In the genomic region with DNA sequence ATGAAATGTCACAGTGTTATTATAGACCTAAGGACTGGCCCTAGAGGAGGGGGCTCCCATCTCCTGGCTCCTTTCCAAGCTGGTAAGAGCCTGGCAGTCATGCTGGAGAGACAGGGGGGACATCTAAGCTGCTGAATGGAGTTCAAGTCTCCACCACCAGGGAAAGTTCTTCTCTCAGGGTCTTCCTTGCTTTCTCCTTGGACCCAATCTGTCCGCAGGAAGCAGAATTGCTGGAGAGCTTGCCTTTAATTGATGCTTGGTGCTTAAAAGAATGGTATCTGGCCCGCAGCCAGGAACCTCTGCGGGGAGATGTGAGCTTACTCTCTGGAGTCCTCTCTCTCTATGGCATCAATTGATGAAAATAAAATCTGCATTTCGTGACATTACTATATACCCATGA, we compare ENCODE assay signal across 10 cellular contexts. TPM values are rescaled to one million over a fixed set of nuclear protein-coding genes. Genes with fewer than 3 reads are reported as not detected.
DNase-seq lines count a peak whose midpoint lies in the region; ATAC-seq and TF ChIP-seq lines count a peak whose summit lies in the region.
"Had no signal": no experiment of that assay in that cellular context is flagged by ENCODE, and none has a peak within 500 bp of the region (broad histone marks: within the 10 kb centered on the region; RNA-seq: fewer than 3 reads in every experiment).

No MANE protein-coding gene starts in this region.

- WGBS in heart left ventricle, 4 donors = 33 to 36% (median 35%) methylated on average over 4 of the region's 4 CpGs
- 21 to 24% methylated on average over 4 of the region's 4 CpGs for WGBS in aorta, 2 donors

- TF ChIP-seq CTCF in heart left ventricle (IDR thresholded peaks at IDR 0.05) = no peak
- no peak for TF ChIP-seq CTCF in astrocyte of the spinal cord (IDR thresholded peaks at IDR 0.05; ENCODE audit: low read depth, low read length)

- in situ Hi-C loops in astrocyte of the spinal cord (cut with HindIII; ENCODE audit: low sequenced_read_pairs) (no loop called here), ACHN (cut with HindIII; ENCODE audit: low pct_ligation_motif_present, low pct_unique_long_range_greater_than_20kb, low sequenced_read_pairs) (no loop called here)

- H3K27me3 ChIP-seq in heart left ventricle = no peaks in the 10 kb centered on the region
- H3K27me3 ChIP-seq in aorta (ENCODE audit: control insufficient read depth in 1 of 2, insufficient read depth in 2 of 2, low read length in 1 of 2) = no peaks in the 10 kb centered on the region

- ATAC-seq in heart left ventricle = peak in 1 of 4 donors; percentile 1
- no peak for ATAC-seq in Right ventricle myocardium inferior
- no peak for ATAC-seq in aorta (ENCODE audit: low FRiP score)
- no peak for ATAC-seq in HG02870 (IDR thresholded peaks at IDR 0.05; ENCODE audit: unreplicated experiment)
- ATAC-seq: activated CD8-positive, alpha-beta T cell treated with anti-CD3 and anti-CD28 coated beads for 36 hours had no signal

- DNase-seq in heart left ventricle = peak in 3 of 5 donors; percentile 47 to 67 (median 53)
- DNase-seq in Right ventricle myocardium inferior (ENCODE audit: missing footprints) = no peak
- DNase-seq in astrocyte of the spinal cord (ENCODE audit: low read depth, low spot score) = peak; percentile 64
- peak; percentile 29 for DNase-seq in midbrain (lab: John Stamatoyannopoulos, UW)
- peak in 1 of 2 donors; percentile 87 for DNase-seq in aorta
- DNase-seq in NOMO-1 treated with DMSO at 0.1 percent for 48 hours (lab: John Stamatoyannopoulos, UW; ENCODE audit: unreplicated experiment) = no peak
- no peak for DNase-seq in ACHN
- DNase-seq: activated CD8-positive, alpha-beta T cell treated with anti-CD3 and anti-CD28 coated beads for 36 hours; Kasumi-1 had no signal

- no peaks in the 10 kb centered on the region for H3K36me3 ChIP-seq in heart left ventricle
- no peaks in the 10 kb centered on the region for H3K36me3 ChIP-seq in aorta (ENCODE audit: control insufficient read depth in 1 of 2, insufficient read depth in 2 of 2, low read length in 1 of 2)

- H3K27ac ChIP-seq in heart left ventricle (peak overlapping the region in 11 of 12 donors; percentile 48 to 98 (median 86)), aorta (ENCODE audit: low read depth in 1 of 2, low read length in 2 of 2) (peak overlapping the region; percentile 2 to 99)

- no peak overlapping the region for H3K4me3 ChIP-seq in heart left ventricle
- no peak overlapping the region for H3K4me3 ChIP-seq in astrocyte of the spinal cord (ENCODE audit: low read depth, low read length)
- no peak overlapping the region for H3K4me3 ChIP-seq in aorta (ENCODE audit: low read length in 2 of 2)

- H3K9me3 ChIP-seq in heart left ventricle (no peaks in the 10 kb centered on the region), aorta (ENCODE audit: control insufficient read depth, low read length) (no peaks in the 10 kb centered on the region)

- no peak for TF ChIP-seq POLR2A in heart left ventricle (IDR thresholded peaks at IDR 0.05)

- intact Hi-C loops in heart left ventricle (cut with DNase I) = loop anchor here in 8 of 10 donors (5.0 kb wide), 3 partner anchors 38 to 48 kb away; no protein-coding TSS in a partner anchor
- intact Hi-C loops in Right ventricle myocardium inferior (cut with DNase I) = loop anchor here (5.0 kb wide), 1 partner anchor 43 kb away; no protein-coding TSS in a partner anchor
- intact Hi-C loops in aorta (cut with DNase I) = loop anchor here (2.0 to 5.0 kb wide), 2 partner anchors 14 to 48 kb away; no protein-coding TSS in a partner anchor

- H3K4me1 ChIP-seq in heart left ventricle = peaks cover 4 to 69% (median 46%) of the 10 kb centered on the region in 12 donors
- peaks cover 0 to 6% of the 10 kb centered on the region in 2 donors for H3K4me1 ChIP-seq in aorta (ENCODE audit: control insufficient read depth in 1 of 2, insufficient read depth in 2 of 2, low read length in 2 of 2)

RNA-seq across cellular contexts. Expression of gene IRF2BP2, which starts 25.1 kb away (rescaled TPM):
- 100 to 1,000 TPM in 4 of 9 donors, 10 to 100 TPM in 5; 76.7 to 126 (median 81.3) TPM for total RNA-seq in heart left ventricle
- polyA plus RNA-seq in heart left ventricle = 10 to 100 TPM; 36.1 to 77.4 TPM
- 116 TPM for total RNA-seq in Right ventricle myocardium inferior
- total RNA-seq in aorta = 100 to 1,000 TPM in 1 of 2 donors, 10 to 100 TPM in 1; 90.6 to 148 TPM
- polyA plus RNA-seq in aorta = 100 to 1,000 TPM in 1 of 2 donors, 10 to 100 TPM in 1; 36.9 to 123 TPM

Comparison
In these comparisons a context has a peak if more than half of its experiments do, and no peak if none do; other contexts are left out.
1. DNase-seq: peak in heart left ventricle (3 of 5), astrocyte of the spinal cord (single experiment) and midbrain (single experiment); none in Right ventricle myocardium inferior (single experiment), NOMO-1 treated with DMSO at 0.1 percent for 48 hours (single experiment) and ACHN (single experiment).